In the genomic region with DNA sequence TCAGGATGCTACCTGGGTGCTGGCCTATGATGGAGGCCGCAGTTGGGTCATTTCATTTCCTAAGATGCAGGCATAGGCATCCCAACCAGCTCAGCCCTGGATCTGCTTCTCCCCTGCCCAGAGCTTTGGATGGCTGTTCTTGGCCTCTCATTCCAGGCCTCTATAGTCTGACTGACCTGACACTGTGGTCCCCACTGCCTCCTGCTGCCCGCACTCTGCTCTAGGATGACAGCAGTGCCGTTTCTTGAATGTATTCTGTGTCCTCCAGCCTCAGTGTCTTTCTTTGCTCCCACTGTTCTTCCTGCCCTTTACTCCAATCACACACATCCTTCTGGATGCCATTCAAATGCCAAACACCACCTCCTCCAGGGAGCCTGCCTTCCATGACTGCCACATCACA, we compare ENCODE assay signal across 1 cellular context.
TF ChIP-seq lines count a peak whose summit lies in the region.

No MANE protein-coding gene starts in this region.

TF ChIP-seq in HepG2, 621 proteins besides CTCF, POLR2A, EP300 and RAD21 (continued from another document):
- TF ChIP-seq, protein P1, sequence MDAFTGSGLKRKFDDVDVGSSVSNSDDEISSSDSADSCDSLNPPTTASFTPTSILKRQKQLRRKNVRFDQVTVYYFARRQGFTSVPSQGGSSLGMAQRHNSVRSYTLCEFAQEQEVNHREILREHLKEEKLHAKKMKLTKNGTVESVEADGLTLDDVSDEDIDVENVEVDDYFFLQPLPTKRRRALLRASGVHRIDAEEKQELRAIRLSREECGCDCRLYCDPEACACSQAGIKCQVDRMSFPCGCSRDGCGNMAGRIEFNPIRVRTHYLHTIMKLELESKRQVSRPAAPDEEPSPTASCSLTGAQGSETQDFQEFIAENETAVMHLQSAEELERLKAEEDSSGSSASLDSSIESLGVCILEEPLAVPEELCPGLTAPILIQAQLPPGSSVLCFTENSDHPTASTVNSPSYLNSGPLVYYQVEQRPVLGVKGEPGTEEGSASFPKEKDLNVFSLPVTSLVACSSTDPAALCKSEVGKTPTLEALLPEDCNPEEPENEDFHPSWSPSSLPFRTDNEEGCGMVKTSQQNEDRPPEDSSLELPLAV (CRISPR knock-in tag; conservative IDR thresholded peaks at IDR 0.05; ENCODE audit: low read depth), result no peak
- TF ChIP-seq ZBTB34 (CRISPR knock-in tag; IDR thresholded peaks at IDR 0.05) (no peak), LRRFIP1 (CRISPR knock-in tag; conservative IDR thresholded peaks at IDR 0.05) (no peak), ZFP91 (CRISPR knock-in tag; IDR thresholded peaks at IDR 0.05; ENCODE audit: borderline replicate concordance) (no peak), STAG1 (CRISPR knock-in tag; IDR thresholded peaks at IDR 0.05) (peak; percentile 85), ZXDC (CRISPR knock-in tag; IDR thresholded peaks at IDR 0.05) (no peak)
